ENCODE assay signal across 12 cellular contexts in the genomic region with DNA sequence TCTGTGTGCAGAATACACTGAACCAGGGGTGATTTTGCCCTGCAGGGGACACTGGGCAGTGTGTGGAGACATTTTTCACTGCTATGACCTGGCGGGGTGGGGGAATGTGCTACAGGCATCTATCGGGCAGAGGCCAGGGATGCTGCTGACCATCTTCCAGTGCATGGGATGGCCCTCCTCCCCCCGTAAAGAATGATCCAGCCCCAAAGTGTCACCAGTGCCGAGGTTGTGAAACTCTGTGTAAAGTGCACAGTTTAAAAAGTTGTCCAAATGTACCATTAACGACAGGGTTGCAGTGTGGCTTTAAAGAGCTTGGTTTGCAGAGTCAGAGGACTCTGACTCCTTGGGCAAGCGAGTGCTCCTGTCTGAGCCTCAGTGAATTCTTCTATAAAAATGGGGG.
DNase-seq lines count a peak whose midpoint lies in the region; ATAC-seq and TF ChIP-seq lines count a peak whose summit lies in the region.
"Had no signal": no experiment of that assay in that cellular context is flagged by ENCODE, and none has a peak within 500 bp of the region (broad histone marks: within the 10 kb centered on the region; RNA-seq: fewer than 3 reads in every experiment).

No MANE protein-coding gene starts in this region.

- H3K36me3 Mint-ChIP-seq in nephron (ENCODE audit: low read depth) = peaks cover 11% of the 10 kb centered on the region
- H3K36me3 Mint-ChIP-seq: CD8-positive, alpha-beta memory T cell had no signal

- no peaks in the 10 kb centered on the region for H3K27me3 Mint-ChIP-seq in nephron (ENCODE audit: low read depth)

- TF ChIP-seq CTCF in VCaP (conservative IDR thresholded peaks at IDR 0.05) = no peak
- TF ChIP-seq CTCF in nephron (IDR thresholded peaks at IDR 0.05; ENCODE audit: unreplicated experiment in 3 of 3) = no peak
- TF ChIP-seq CTCF in vagina (IDR thresholded peaks at IDR 0.05) = no peak
- TF ChIP-seq CTCF in right atrium auricular region (IDR thresholded peaks at IDR 0.05) = no peak
- TF ChIP-seq CTCF in ascending aorta (IDR thresholded peaks at IDR 0.05) = no peak

- TF ChIP-seq POLR2A in vagina (IDR thresholded peaks at IDR 0.05) = no peak

- H3K27me3 ChIP-seq in vagina (no peaks in the 10 kb centered on the region), right atrium auricular region (no peaks in the 10 kb centered on the region), ascending aorta (no peaks in the 10 kb centered on the region)

- H3K9me3 Mint-ChIP-seq in nephron = no peaks in the 10 kb centered on the region
- H3K9me3 Mint-ChIP-seq: CD8-positive, alpha-beta memory T cell had no signal

- ATAC-seq in left lobe of liver = peak; percentile 73

- H3K4me3 ChIP-seq in vagina (peak overlapping the region in 1 of 2 donors; percentile 9), right atrium auricular region (no peak overlapping the region), ascending aorta (no peak overlapping the region)
- H3K4me3 ChIP-seq: BLaER1 treated with 17β-estradiol and CSF1 and Interleukin-3, amounts not matched to agents 10 nM and 100 nM; HAP-1 had no signal

- H3K4me1 ChIP-seq in vagina = peaks cover 30% of the 10 kb centered on the region
- no peaks in the 10 kb centered on the region for H3K4me1 ChIP-seq in right atrium auricular region
- no peaks in the 10 kb centered on the region for H3K4me1 ChIP-seq in ascending aorta
- H3K4me1 ChIP-seq: HAP-1 had no signal

- H3K27ac Mint-ChIP-seq in nephron = peak overlapping the region; percentile 80 to 96 (median 96)
- H3K27ac Mint-ChIP-seq: B cell had no signal

- peaks cover 65% of the 10 kb centered on the region for H3K4me1 Mint-ChIP-seq in nephron
- H3K4me1 Mint-ChIP-seq: CD8-positive, alpha-beta memory T cell had no signal

- intact Hi-C loops in vagina (cut with DNase I) = no loop called here
- intact Hi-C loops in ascending aorta (cut with DNase I) = no loop called here

- H3K4me3 Mint-ChIP-seq in nephron = no peak overlapping the region
- H3K4me3 Mint-ChIP-seq: B cell; CD8-positive, alpha-beta memory T cell had no signal

- peak; percentile 92 for DNase-seq in left lobe of liver (ENCODE audit: low spot score)
- no peak for DNase-seq in vagina (ENCODE audit: extremely low spot score in 2 of 2)
- no peak for DNase-seq in right atrium auricular region (ENCODE audit: low spot score)
- no peak for DNase-seq in ascending aorta (ENCODE audit: low spot score in 2 of 2)
- DNase-seq in glomerular visceral epithelial cell (ENCODE audit: extremely low spot score) = no peak
- DNase-seq: CD8-positive, alpha-beta memory T cell; DMS 273 treated with DMSO at 0.1 percent for 48 hours had no signal

- H3K36me3 ChIP-seq in vagina (no peaks in the 10 kb centered on the region), right atrium auricular region (no peaks in the 10 kb centered on the region), ascending aorta (no peaks in the 10 kb centered on the region)
- H3K36me3 ChIP-seq: HAP-1 had no signal

- H3K9me3 ChIP-seq in vagina (no peaks in the 10 kb centered on the region), right atrium auricular region (no peaks in the 10 kb centered on the region), ascending aorta (no peaks in the 10 kb centered on the region)
- H3K9me3 ChIP-seq: BLaER1 treated with 17β-estradiol and CSF1 and Interleukin-3, amounts not matched to agents 10 nM and 100 nM; HAP-1 had no signal

- H3K27ac ChIP-seq in VCaP (peak overlapping the region; percentile 28; the same call in 1 of the 2 replicates), vagina (peak overlapping the region; percentile 66), right atrium auricular region (no peak overlapping the region), ascending aorta (no peak overlapping the region)
- H3K27ac ChIP-seq: BLaER1 treated with 17β-estradiol and CSF1 and Interleukin-3, amounts not matched to agents 10 nM and 100 nM had no signal

Comparison
In these comparisons a context has a peak if more than half of its experiments do, and no peak if none do; other contexts are left out.
1. H3K27ac ChIP-seq: peak in VCaP (single experiment) and vagina (single experiment); none in right atrium auricular region (0 of 2) and ascending aorta (0 of 2).